Comparison of ENCODE assay signal across 8 cellular contexts in genomic region chr19:10602330-10603083, GRCh38. TPM values are rescaled to one million over a fixed set of nuclear protein-coding genes. Genes with fewer than 3 reads are reported as not detected.
A peak's percentile ranks its signal among the peaks of the same experiment; 100 is the strongest.
DNase-seq lines count a peak whose midpoint lies in the region; ATAC-seq and TF ChIP-seq lines count a peak whose summit lies in the region.

No MANE protein-coding gene starts in this region.

- DNase-seq in RPMI8226 (peak; percentile 86), fibroblast of the aortic adventitia (ENCODE audit: low read depth) (peak; percentile 57)
- peak; percentile 85 for DNase-seq in activated T-helper 9 cell treated with anti-CD3 and anti-CD28 coated beads, Interleukin-2, amount 50 U/mL, for 16 hours (ENCODE audit: low read depth)
- DNase-seq in stimulated activated naive CD8-positive, alpha-beta T cell treated with anti-CD3 and anti-CD28 coated beads, Interleukin-15, Interleukin-2, amounts not matched to agents 100 U/mL and 50 U/mL, for 24 hours, result peak; percentile 94

- H3K27me3 ChIP-seq in BLaER1 treated with 17β-estradiol and CSF1 and Interleukin-3, amounts not matched to agents 10 nM and 100 nM, result no peaks in the 10 kb centered on the region
- no peaks in the 10 kb centered on the region for H3K27me3 ChIP-seq in HUES48 (ENCODE audit: control insufficient read depth, insufficient read depth, low read length)

- H3K9me3 ChIP-seq in BLaER1 treated with 17β-estradiol and CSF1 and Interleukin-3, amounts not matched to agents 10 nM and 100 nM (replicated peaks in 1 of 11), result no peaks in the 10 kb centered on the region
- H3K9me3 ChIP-seq in HUES48 (ENCODE audit: control insufficient read depth, insufficient read depth, low read length), result no peaks in the 10 kb centered on the region

- peak overlapping the region; percentile 89 to 91 (median 89) for H3K4me3 Mint-ChIP-seq in nephron

- no peaks in the 10 kb centered on the region for H3K36me3 Mint-ChIP-seq in nephron (ENCODE audit: low read depth)

- TF ChIP-seq CTCF in fibroblast of the aortic adventitia (IDR thresholded peaks at IDR 0.05; ENCODE audit: insufficient read depth, low read length), result no peak
- TF ChIP-seq CTCF in nephron (IDR thresholded peaks at IDR 0.05; ENCODE audit: unreplicated experiment in 3 of 3), result no peak

- peak overlapping the region; percentile 82 to 99 (median 96) for H3K4me3 ChIP-seq in BLaER1 treated with 17β-estradiol and CSF1 and Interleukin-3, amounts not matched to agents 10 nM and 100 nM
- H3K4me3 ChIP-seq in HUES48 (ENCODE audit: low read depth, low read length) (peak overlapping the region; percentile 94), fibroblast of the aortic adventitia (ENCODE audit: low read depth, low read length) (peak overlapping the region; percentile 93)

- peak overlapping the region; percentile 86 to 99 (median 95) for H3K27ac ChIP-seq in BLaER1 treated with 17β-estradiol and CSF1 and Interleukin-3, amounts not matched to agents 10 nM and 100 nM
- peak overlapping the region; percentile 90 for H3K27ac ChIP-seq in HUES48 (ENCODE audit: low read depth, low read length)

- peak overlapping the region; percentile 87 to 99 (median 97) for H3K4me2 ChIP-seq in BLaER1 treated with 17β-estradiol and CSF1 and Interleukin-3, amounts not matched to agents 10 nM and 100 nM

- peak overlapping the region in 2 of 3 experiments; percentile 68 to 85 for H3K27ac Mint-ChIP-seq in nephron

- peaks cover 6% of the 10 kb centered on the region for H3K27me3 Mint-ChIP-seq in nephron (ENCODE audit: low read depth)

- peaks cover 0 to 25% (median 6%) of the 10 kb centered on the region in 11 experiments; a peak in 8 of 22 replicates for H3K36me3 ChIP-seq in BLaER1 treated with 17β-estradiol and CSF1 and Interleukin-3, amounts not matched to agents 10 nM and 100 nM
- no peaks in the 10 kb centered on the region for H3K36me3 ChIP-seq in HUES48 (ENCODE audit: control insufficient read depth, insufficient read depth, low read length)

- H3K9ac ChIP-seq in BLaER1 treated with 17β-estradiol and CSF1 and Interleukin-3, amounts not matched to agents 10 nM and 100 nM, result peak overlapping the region; percentile 92 to 99 (median 98)
- H3K9ac ChIP-seq in HUES48 (ENCODE audit: low read depth, low read length), result peak overlapping the region; percentile 79; the same call in 1 of the 2 replicates

- peaks cover 0 to 42% (median 27%) of the 10 kb centered on the region in 11 experiments; a peak in 18 of 22 replicates for H4K20me1 ChIP-seq in BLaER1 treated with 17β-estradiol and CSF1 and Interleukin-3, amounts not matched to agents 10 nM and 100 nM

- H3K4me1 ChIP-seq in BLaER1 treated with 17β-estradiol and CSF1 and Interleukin-3, amounts not matched to agents 10 nM and 100 nM, result peaks cover 32 to 73% (median 60%) of the 10 kb centered on the region in 10 experiments
- H3K4me1 ChIP-seq in HUES48 (ENCODE audit: control insufficient read depth, insufficient read depth, low read length), result peaks cover 6% of the 10 kb centered on the region

- ATAC-seq in GM19324 (IDR thresholded peaks at IDR 0.05; ENCODE audit: low FRiP score, unreplicated experiment), result peak; percentile 69
- ATAC-seq in stimulated activated naive CD8-positive, alpha-beta T cell treated with anti-CD3 and anti-CD28 coated beads, Interleukin-15, Interleukin-2, amounts not matched to agents 100 U/mL and 50 U/mL, for 24 hours, result peak; percentile 81

- H3K4me1 Mint-ChIP-seq in nephron, result peaks cover 13% of the 10 kb centered on the region

- H3K9me3 Mint-ChIP-seq in nephron, result no peaks in the 10 kb centered on the region

RNA-seq across cellular contexts. Expression of gene AP1M2, which starts 15.4 kb away (rescaled TPM):
- not detected in 2 replicates for total RNA-seq in fibroblast of the aortic adventitia (ENCODE audit: low replicate concordance)

RNA-seq across cellular contexts. Expression of gene SLC44A2, which starts 22.8 kb away (rescaled TPM):
- 48.2 and 71.2 TPM in 2 replicates for total RNA-seq in fibroblast of the aortic adventitia (ENCODE audit: low replicate concordance)

RNA-seq across cellular contexts. Expression of gene CDKN2D, which starts 33.7 kb away (rescaled TPM):
- 3.8 and 9.2 TPM in 2 replicates for total RNA-seq in fibroblast of the aortic adventitia (ENCODE audit: low replicate concordance)

RNA-seq across cellular contexts. Expression of gene KRI1, which starts 36.7 kb away (rescaled TPM):
- 11.1 and 25.0 TPM in 2 replicates for total RNA-seq in fibroblast of the aortic adventitia (ENCODE audit: low replicate concordance)

RNA-seq across cellular contexts. Expression of gene ILF3, which starts 51.6 kb away (rescaled TPM):
- total RNA-seq in fibroblast of the aortic adventitia (ENCODE audit: low replicate concordance), result 68.3 and 119 TPM in 2 replicates

Comparison
In these comparisons a context has a peak if more than half of its experiments do, and no peak if none do; other contexts are left out.
1. Peak in every context shown above with its lines: DNase-seq, ATAC-seq, H3K4me3 ChIP-seq and H3K27ac ChIP-seq.